In genomic region chr13:114025432-114026127, GRCh38 we compare ENCODE assay signal across 9 cellular contexts. TPM values are rescaled to one million over a fixed set of nuclear protein-coding genes. Genes with fewer than 3 reads are reported as not detected.
DNase-seq lines count a peak whose midpoint lies in the region; ATAC-seq and TF ChIP-seq lines count a peak whose summit lies in the region.
"Had no signal": no experiment of that assay in that cellular context is flagged by ENCODE, and none has a peak within 500 bp of the region (broad histone marks: within the 10 kb centered on the region; RNA-seq: fewer than 3 reads in every experiment).

No MANE protein-coding gene starts in this region.

- TF ChIP-seq CTCF in CD8-positive, alpha-beta T cell (IDR thresholded peaks at IDR 0.05) = no peak

- H3K79me2 ChIP-seq in mesendoderm (ENCODE audit: control insufficient read depth, insufficient read depth, low read length) = no peaks in the 10 kb centered on the region

- H3K36me3 Mint-ChIP-seq in CD8-positive, alpha-beta T cell = peaks cover 74% of the 10 kb centered on the region

- peak overlapping the region; percentile 13 for H3K27ac Mint-ChIP-seq in CD8-positive, alpha-beta T cell

- no peak overlapping the region for H2BK120ac ChIP-seq in mesendoderm (ENCODE audit: low read depth, low read length)

- H3K4me1 Mint-ChIP-seq in CD8-positive, alpha-beta T cell (ENCODE audit: low read depth) = peaks cover 2% of the 10 kb centered on the region

- no peaks in the 10 kb centered on the region for H3K9me3 ChIP-seq in CD8-positive, alpha-beta T cell (ENCODE audit: low read length)

- no peak overlapping the region for H3K9ac ChIP-seq in mesendoderm (ENCODE audit: low read length)

- no peak overlapping the region for H3K4me2 ChIP-seq in mesendoderm (ENCODE audit: low read length)

- no peak for DNase-seq in CD8-positive, alpha-beta T cell
- peak; percentile 6 for DNase-seq in NCI-H524 treated with DMSO at 0.1 percent for 48 hours (lab: John Stamatoyannopoulos, UW)
- peak; percentile 77 for DNase-seq in fibroblast of gingiva (ENCODE audit: low read depth)
- DNase-seq in occipital lobe (lab: John Stamatoyannopoulos, UW) = peak; percentile 24
- no peak for DNase-seq in mesendoderm
- DNase-seq in ACHN = no peak

- no peak overlapping the region for H2AK5ac ChIP-seq in mesendoderm (ENCODE audit: low read length)

- no peak overlapping the region for H3K27ac ChIP-seq in CD8-positive, alpha-beta T cell (ENCODE audit: low read depth, low read length)
- no peak overlapping the region for H3K27ac ChIP-seq in mesendoderm (ENCODE audit: low read depth, low read length)
- H3K27ac ChIP-seq: HL-60 had no signal

- H3K36me3 ChIP-seq in CD8-positive, alpha-beta T cell (ENCODE audit: insufficient read depth, low read length) = peaks cover 92% of the 10 kb centered on the region
- H3K36me3 ChIP-seq in mesendoderm (ENCODE audit: control insufficient read depth, insufficient read depth, low read length) = no peaks in the 10 kb centered on the region

- no peaks in the 10 kb centered on the region for H3K27me3 Mint-ChIP-seq in CD8-positive, alpha-beta T cell (ENCODE audit: low read depth)

- CTCF ChIA-PET in CD8-positive, alpha-beta T cell (lab: Charles Lee) = no interaction called here

- no peak overlapping the region for H3K56ac ChIP-seq in mesendoderm (ENCODE audit: low read length)

- no peak overlapping the region for H3K4me3 Mint-ChIP-seq in CD8-positive, alpha-beta T cell

- H3K18ac ChIP-seq in mesendoderm (ENCODE audit: low read length) = no peak overlapping the region

- ATAC-seq in CD8-positive, alpha-beta T cell = no peak
- ATAC-seq in HG02642 (IDR thresholded peaks at IDR 0.05; ENCODE audit: poor library complexity, unreplicated experiment) = no peak
- ATAC-seq in HG03097 (IDR thresholded peaks at IDR 0.05; ENCODE audit: low FRiP score, unreplicated experiment) = no peak

- H2BK15ac ChIP-seq in mesendoderm (replicated peaks; ENCODE audit: low read depth) = no peak overlapping the region

- H3K9me3 Mint-ChIP-seq in CD8-positive, alpha-beta T cell = no peaks in the 10 kb centered on the region

- WGBS in mesendoderm (ENCODE audit: extremely low coverage, insufficient coverage, low lambda C conversion rate) = no CpG with 5 or more reads among the region's 19 CpGs

- no peak overlapping the region for H3K4ac ChIP-seq in mesendoderm (ENCODE audit: low read depth, low read length)

- intact Hi-C loops in CD8-positive, alpha-beta T cell (cut with DNase I, micrococcal nuclease) = no loop called here

- no peak overlapping the region for H2BK5ac ChIP-seq in mesendoderm (ENCODE audit: low read length)

- peaks cover 1% of the 10 kb centered on the region for H3K79me1 ChIP-seq in mesendoderm (ENCODE audit: low read length)

- H3K27me3 ChIP-seq in CD8-positive, alpha-beta T cell (ENCODE audit: insufficient read depth, low read length) = no peaks in the 10 kb centered on the region
- no peaks in the 10 kb centered on the region for H3K27me3 ChIP-seq in mesendoderm (ENCODE audit: insufficient read depth, low read length, poor library complexity)

- POLR2A ChIA-PET in CD8-positive, alpha-beta T cell (lab: Charles Lee) = no interaction called here

- no peak overlapping the region for H4K8ac ChIP-seq in mesendoderm (ENCODE audit: low read depth, low read length)

- in situ Hi-C loops in ACHN (cut with HindIII; ENCODE audit: low pct_ligation_motif_present, low pct_unique_long_range_greater_than_20kb, low sequenced_read_pairs) = no loop called here

- no peak overlapping the region for H3K23ac ChIP-seq in mesendoderm (ENCODE audit: low read length)

- H3K4me1 ChIP-seq in CD8-positive, alpha-beta T cell (ENCODE audit: insufficient read depth, low read length) = no peaks in the 10 kb centered on the region
- H3K4me1 ChIP-seq in mesendoderm (ENCODE audit: control insufficient read depth, low read depth, low read length) = no peaks in the 10 kb centered on the region

- H3K4me3 ChIP-seq in CD8-positive, alpha-beta T cell (ENCODE audit: low read depth, low read length) = no peak overlapping the region
- H3K4me3 ChIP-seq in mesendoderm (ENCODE audit: low read length) = no peak overlapping the region

- H4K5ac ChIP-seq in mesendoderm (ENCODE audit: low read length) = no peak overlapping the region

RNA-seq across cellular contexts. Expression of gene C13orf46, which starts 51.7 kb away (rescaled TPM):
- 10 to 100 TPM; 12.1 to 16.8 TPM for total RNA-seq in CD8-positive, alpha-beta T cell
- total RNA-seq in occipital lobe = 0.16 TPM
- 0.20 TPM for polyA plus RNA-seq in mesendoderm (2013, experiment 1 of 2)
- 0.07 TPM for polyA plus RNA-seq in mesendoderm (2013, experiment 2 of 2)

Comparison
In these comparisons a context has a peak if more than half of its experiments do, and no peak if none do; other contexts are left out.
1. DNase-seq: peak in NCI-H524 treated with DMSO at 0.1 percent for 48 hours (single experiment), fibroblast of gingiva (single experiment) and occipital lobe (single experiment); none in CD8-positive, alpha-beta T cell (0 of 7), mesendoderm (single experiment) and ACHN (single experiment).
2. RNA of gene C13orf46, which starts 51.7 kb away (total RNA-seq): 12.1 to 16.8 TPM in CD8-positive, alpha-beta T cell; 0.16 TPM in occipital lobe (single experiment); every median in the first group is over 10 times any median in the second.